ENCODE assay signal across 10 cellular contexts in genomic region chr12:42756841-42757661, GRCh38.
A peak's percentile ranks its signal among the peaks of the same experiment; 100 is the strongest.
DNase-seq lines count a peak whose midpoint lies in the region; ATAC-seq, FAIRE-seq and TF ChIP-seq lines count a peak whose summit lies in the region.
"Had no signal": no experiment of that assay in that cellular context is flagged by ENCODE, and none has a peak within 500 bp of the region (broad histone marks: within the 10 kb centered on the region; RNA-seq: fewer than 3 reads in every experiment).

No MANE protein-coding gene starts in this region.

- CTCF ChIA-PET in MCF 10A (lab: Yijun Ruan, JAX): interaction anchor here (0.6 to 0.7 kb wide), 4 partner anchors 82 to 332 kb away, joined by 3 read pairs; no protein-coding TSS in a partner anchor

- H3K9ac ChIP-seq in colonic mucosa (ENCODE audit: low read depth in 2 of 2, low read length in 2 of 2): no peak overlapping the region

- no peaks in the 10 kb centered on the region for H3K27me3 Mint-ChIP-seq in MCF 10A (ENCODE audit: insufficient read depth, unreplicated experiment)
- H3K27me3 Mint-ChIP-seq: activated naive CD4-positive, alpha-beta T cell treated with anti-CD3 and anti-CD28 coated beads, Interleukin-2, amount 10 ng/mL, durations not matched to agents 7 days and 5 days had no signal

- H3K4me3 ChIP-seq in gastrocnemius medialis (no peak overlapping the region), colonic mucosa (no peak overlapping the region)

- TF ChIP-seq CTCF in MCF 10A (IDR thresholded peaks at IDR 0.05; ENCODE audit: unreplicated experiment): no peak
- TF ChIP-seq CTCF in gastrocnemius medialis (IDR thresholded peaks at IDR 0.05 in 4 of 5, conservative IDR thresholded peaks at IDR 0.05 in 1 of 5): no peak
- no peak for TF ChIP-seq CTCF in colonic mucosa (IDR thresholded peaks at IDR 0.05)

- peak overlapping the region; percentile 82 for H3K27ac Mint-ChIP-seq in MCF 10A (ENCODE audit: low read depth, unreplicated experiment)
- H3K27ac Mint-ChIP-seq: activated naive CD4-positive, alpha-beta T cell treated with anti-CD3 and anti-CD28 coated beads, Interleukin-2, amount 10 ng/mL, durations not matched to agents 7 days and 5 days had no signal

- H3K36me3 Mint-ChIP-seq in MCF 10A (ENCODE audit: insufficient read depth, unreplicated experiment): peaks cover 7% of the 10 kb centered on the region
- H3K36me3 Mint-ChIP-seq: activated naive CD4-positive, alpha-beta T cell treated with anti-CD3 and anti-CD28 coated beads, Interleukin-2, amount 10 ng/mL, durations not matched to agents 7 days and 5 days had no signal

- intact Hi-C loops in MCF 10A (cut with micrococcal nuclease): no loop called here
- intact Hi-C loops in gastrocnemius medialis (cut with DNase I; ENCODE audit: low total_unique reads): no loop called here
- intact Hi-C loops in colonic mucosa (cut with DNase I): no loop called here

- DNase-seq in GM04504 (ENCODE audit: low read depth) (peak; percentile 58), MCF 10A (ENCODE audit: unreplicated experiment) (peak; percentile 75), myocyte (ENCODE audit: low read depth) (peak; percentile 87), GM12892 (ENCODE audit: insufficient read length) (no peak), gastrocnemius medialis (no peak), colonic mucosa (no peak)
- DNase-seq: activated naive CD4-positive, alpha-beta T cell treated with anti-CD3 and anti-CD28 coated beads, Interleukin-2, amount 10 ng/mL, durations not matched to agents 7 days and 5 days; NCI-H510A had no signal

- H3K27me3 ChIP-seq in gastrocnemius medialis (no peaks in the 10 kb centered on the region), colonic mucosa (no peaks in the 10 kb centered on the region)

- no peaks in the 10 kb centered on the region for H3K9me3 ChIP-seq in gastrocnemius medialis
- no peaks in the 10 kb centered on the region for H3K9me3 ChIP-seq in colonic mucosa

- TF ChIP-seq POLR2A in GM12892 (IDR thresholded peaks at IDR 0.05; ENCODE audit: low read depth, low read length): no peak
- TF ChIP-seq POLR2A in gastrocnemius medialis (IDR thresholded peaks at IDR 0.05): no peak

- no TSS peak for BruUV-seq in MCF 10A (replicated peaks; lab: Mats Ljungman, UMichigan)

- H3K9me3 Mint-ChIP-seq in MCF 10A (ENCODE audit: unreplicated experiment): no peaks in the 10 kb centered on the region
- H3K9me3 Mint-ChIP-seq: activated naive CD4-positive, alpha-beta T cell treated with anti-CD3 and anti-CD28 coated beads, Interleukin-2, amount 10 ng/mL, durations not matched to agents 7 days and 5 days had no signal

- POLR2A ChIA-PET in MCF 10A (lab: Yijun Ruan, JAX): no interaction called here

- H3K4me1 ChIP-seq in gastrocnemius medialis (peaks cover 18 to 25% of the 10 kb centered on the region in 2 donors), colonic mucosa (no peaks in the 10 kb centered on the region)

- H3K27ac ChIP-seq in gastrocnemius medialis: no peak overlapping the region
- H3K27ac ChIP-seq in colonic mucosa: no peak overlapping the region

- H3K4me3 Mint-ChIP-seq in MCF 10A (ENCODE audit: unreplicated experiment): no peak overlapping the region
- H3K4me3 Mint-ChIP-seq: activated naive CD4-positive, alpha-beta T cell treated with anti-CD3 and anti-CD28 coated beads, Interleukin-2, amount 10 ng/mL, durations not matched to agents 7 days and 5 days had no signal

- in situ Hi-C loops in gastrocnemius medialis (cut with MboI; ENCODE audit: low sequenced_read_pairs in 4 of 4): no loop called here

- ATAC-seq in HG03378 (IDR thresholded peaks at IDR 0.05; ENCODE audit: unreplicated experiment) (peak; percentile 54), gastrocnemius medialis (no peak), GM19395 (IDR thresholded peaks at IDR 0.05; ENCODE audit: unreplicated experiment) (no peak)

- FAIRE-seq in GM12892 (lab: Jason Lieb, UNC): no peak

- peaks cover 33% of the 10 kb centered on the region for H3K4me1 Mint-ChIP-seq in MCF 10A (ENCODE audit: insufficient read depth, unreplicated experiment)
- H3K4me1 Mint-ChIP-seq: activated naive CD4-positive, alpha-beta T cell treated with anti-CD3 and anti-CD28 coated beads, Interleukin-2, amount 10 ng/mL, durations not matched to agents 7 days and 5 days had no signal

- H3K36me3 ChIP-seq in gastrocnemius medialis (no peaks in the 10 kb centered on the region), colonic mucosa (no peaks in the 10 kb centered on the region)

Comparison
In these comparisons a context has a peak if more than half of its experiments do, and no peak if none do; other contexts are left out.
1. DNase-seq: peak in GM04504 (single experiment), MCF 10A (single experiment) and myocyte (single experiment); none in GM12892 (single experiment), gastrocnemius medialis (0 of 2) and colonic mucosa (single experiment).